In genomic region chr12:22435583-22435982, GRCh38 we compare ENCODE assay signal across 1 cellular context.
TF ChIP-seq lines count a peak whose summit lies in the region.

No MANE protein-coding gene starts in this region.

TF ChIP-seq in GM12878, 131 proteins besides CTCF, POLR2A, EP300 and RAD21 (continued from another document):
- TF ChIP-seq, protein P1, sequence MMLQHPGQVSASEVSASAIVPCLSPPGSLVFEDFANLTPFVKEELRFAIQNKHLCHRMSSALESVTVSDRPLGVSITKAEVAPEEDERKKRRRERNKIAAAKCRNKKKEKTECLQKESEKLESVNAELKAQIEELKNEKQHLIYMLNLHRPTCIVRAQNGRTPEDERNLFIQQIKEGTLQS (IDR thresholded peaks at IDR 0.05; ENCODE audit: borderline replicate concordance, extremely low read depth, low read depth, low read length): no peak
- TF ChIP-seq ZNF687 (IDR thresholded peaks at IDR 0.05) (no peak), ETV6 (conservative IDR thresholded peaks at IDR 0.05 in 1 of 2, IDR thresholded peaks at IDR 0.05 in 1 of 2; ENCODE audit: borderline replicate concordance in 1 of 2, low read depth in 1 of 2) (no peak), CBX5 (IDR thresholded peaks at IDR 0.05; ENCODE audit: low read depth) (no peak), DPF2 (IDR thresholded peaks at IDR 0.05) (no peak), PAX5 (IDR thresholded peaks at IDR 0.05; ENCODE audit: borderline replicate concordance, low read depth, low read length) (no peak), SREBF1 (IDR thresholded peaks at IDR 0.05; ENCODE audit: low read length) (no peak), EED (IDR thresholded peaks at IDR 0.05; ENCODE audit: low read depth) (no peak)
- TF ChIP-seq, protein P2, sequence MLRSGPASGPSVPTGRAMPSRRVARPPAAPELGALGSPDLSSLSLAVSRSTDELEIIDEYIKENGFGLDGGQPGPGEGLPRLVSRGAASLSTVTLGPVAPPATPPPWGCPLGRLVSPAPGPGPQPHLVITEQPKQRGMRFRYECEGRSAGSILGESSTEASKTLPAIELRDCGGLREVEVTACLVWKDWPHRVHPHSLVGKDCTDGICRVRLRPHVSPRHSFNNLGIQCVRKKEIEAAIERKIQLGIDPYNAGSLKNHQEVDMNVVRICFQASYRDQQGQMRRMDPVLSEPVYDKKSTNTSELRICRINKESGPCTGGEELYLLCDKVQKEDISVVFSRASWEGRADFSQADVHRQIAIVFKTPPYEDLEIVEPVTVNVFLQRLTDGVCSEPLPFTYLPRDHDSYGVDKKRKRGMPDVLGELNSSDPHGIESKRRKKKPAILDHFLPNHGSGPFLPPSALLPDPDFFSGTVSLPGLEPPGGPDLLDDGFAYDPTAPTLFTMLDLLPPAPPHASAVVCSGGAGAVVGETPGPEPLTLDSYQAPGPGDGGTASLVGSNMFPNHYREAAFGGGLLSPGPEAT (IDR thresholded peaks at IDR 0.05; ENCODE audit: low read depth): no peak
